ENCODE assay signal across 22 cellular contexts in the genomic region with DNA sequence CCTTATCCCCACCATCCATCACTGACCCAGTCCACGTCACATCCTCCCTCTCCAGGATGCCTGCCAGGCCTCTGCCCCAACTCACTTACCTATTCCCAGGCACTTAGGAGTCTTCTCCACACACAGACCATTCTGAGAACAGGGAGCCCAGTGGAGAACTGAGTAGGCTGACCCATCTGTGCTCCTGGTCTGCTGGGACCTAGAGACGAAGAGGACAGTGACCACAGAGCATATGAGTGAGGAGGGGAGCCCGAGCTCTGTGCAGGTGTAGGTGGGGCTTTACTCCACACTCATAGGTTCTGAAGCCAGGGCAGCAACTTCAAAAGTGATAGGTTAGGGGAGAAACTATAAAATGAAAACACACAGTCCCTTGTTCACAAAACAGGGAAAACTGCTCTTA.
A peak's percentile ranks its signal among the peaks of the same experiment; 100 is the strongest.
DNase-seq lines count a peak whose midpoint lies in the region; ATAC-seq and TF ChIP-seq lines count a peak whose summit lies in the region.
"Had no signal": no experiment of that assay in that cellular context is flagged by ENCODE, and none has a peak within 500 bp of the region (broad histone marks: within the 10 kb centered on the region; RNA-seq: fewer than 3 reads in every experiment).

No MANE protein-coding gene starts in this region.

- WGBS in IMR-90 (ENCODE audit: extremely low coverage in 2 of 2, insufficient read length in 1 of 2), 2 experiments, result no CpG with 5 or more reads among the region's 3 CpGs
- WGBS in neuronal stem cell (ENCODE audit: extremely low coverage in 2 of 2, insufficient read length in 2 of 2, insufficient replicate concordance in 1 of 2), 2 donors, result no CpG with 5 or more reads among the region's 3 CpGs

- H3K56ac ChIP-seq in IMR-90 (ENCODE audit: extremely low read depth, insufficient read depth, low read length), result no peak overlapping the region

- no peak for ATAC-seq in IMR-90 (ENCODE audit: low read depth)
- ATAC-seq in upper lobe of right lung, result peak; percentile 17
- no peak for ATAC-seq in GM19035 (IDR thresholded peaks at IDR 0.05; ENCODE audit: unreplicated experiment)
- ATAC-seq: K562, Panc1 had no signal

- no peak for TF ChIP-seq POLR2A in IMR-90 (IDR thresholded peaks at IDR 0.05; ENCODE audit: low read depth, low read length)

- POLR2A ChIA-PET in IMR-90 (lab: Charles Lee; ENCODE audit: unreplicated experiment), result no interaction called here

- H3K79me1 ChIP-seq in IMR-90 (ENCODE audit: low read depth in 1 of 2, low read length in 2 of 2) (no peaks in the 10 kb centered on the region), neuronal stem cell (ENCODE audit: low read depth, low read length) (no peaks in the 10 kb centered on the region)

- H3K27me3 ChIP-seq in IMR-90 (ENCODE audit: control insufficient read depth, insufficient read depth, low read length) (no peaks in the 10 kb centered on the region), OCI-LY3 (ENCODE audit: low read depth, low read length) (peaks cover 6% of the 10 kb centered on the region; the same call in 1 of the 2 replicates), upper lobe of right lung (no peaks in the 10 kb centered on the region), neuronal stem cell (ENCODE audit: control insufficient read depth in 3 of 3, insufficient read depth in 3 of 3, low read depth in 1 of 3, low read length in 3 of 3) (peaks cover 0 to 4% (median 0%) of the 10 kb centered on the region in 3 experiments)

- no peak overlapping the region for H2BK12ac ChIP-seq in neuronal stem cell (ENCODE audit: low read length)

- DNase-seq in IMR-90 (no peak), mesenteric fat pad (ENCODE audit: low spot score) (peak; percentile 37), upper lobe of right lung (no peak), SIG-M5 (lab: John Stamatoyannopoulos, UW) (no peak), neuronal stem cell (ENCODE audit: low spot score) (no peak)
- DNase-seq: CD4-positive, alpha-beta T cell; COR-L47; DMS79; HFFc6; MM.1S; NCI-H1092; NCI-H1436; NCI-H1930; NCI-H226; NCI-H510A treated with DMSO at 0.1 percent for 48 hours; NCI-H748 treated with DMSO at 0.1 percent for 48 hours; NK-92 treated with Interleukin-12 subunit alpha and Interleukin-12 subunit beta, amount 100 ng/mL, for 24 hours had no signal

- no peaks in the 10 kb centered on the region for H3K36me3 ChIP-seq in IMR-90 (ENCODE audit: control insufficient read depth, insufficient read depth, low read length)
- no peaks in the 10 kb centered on the region for H3K36me3 ChIP-seq in OCI-LY3 (replicated peaks; ENCODE audit: low read depth, low read length)
- H3K36me3 ChIP-seq in upper lobe of right lung, result no peaks in the 10 kb centered on the region
- H3K36me3 ChIP-seq in neuronal stem cell (replicated peaks in 1 of 2; ENCODE audit: control insufficient read depth in 2 of 2, insufficient read depth in 2 of 2, low read length in 2 of 2), result no peaks in the 10 kb centered on the region
- H3K36me3 ChIP-seq: SJSA1 had no signal

- in situ Hi-C loops in IMR-90 (cut with MboI; ENCODE audit: low sequenced_read_pairs), result no loop called here

- H3K9me3 ChIP-seq in IMR-90 (ENCODE audit: control insufficient read depth, insufficient read depth, low read length) (0 out of 2 replicates have a peak, but pooled peaks cover 2% of the 10 kb centered on the region), OCI-LY3 (ENCODE audit: insufficient read depth, low read length) (no peaks in the 10 kb centered on the region), upper lobe of right lung (no peaks in the 10 kb centered on the region), neuronal stem cell (replicated peaks in 1 of 2; ENCODE audit: control insufficient read depth in 2 of 2, insufficient read depth in 1 of 2, low read depth in 1 of 2, low read length in 2 of 2) (peaks cover 0 to 2% of the 10 kb centered on the region in 2 donors)
- H3K9me3 ChIP-seq: SJSA1 had no signal

- H2BK5ac ChIP-seq in IMR-90 (ENCODE audit: low read depth, low read length, poor library complexity, severe bottlenecking) (no peak overlapping the region), neuronal stem cell (ENCODE audit: low read length) (no peak overlapping the region)

- H4K5ac ChIP-seq in IMR-90 (ENCODE audit: low read depth, low read length), result no peak overlapping the region

- H4K20me1 ChIP-seq in IMR-90 (ENCODE audit: insufficient read depth, low read length) (no peaks in the 10 kb centered on the region), OCI-LY3 (ENCODE audit: insufficient read depth, low read length) (no peaks in the 10 kb centered on the region)

- H3K23ac ChIP-seq in IMR-90 (ENCODE audit: low read depth, low read length) (no peak overlapping the region), neuronal stem cell (ENCODE audit: low read depth, low read length, poor library complexity) (no peak overlapping the region)

- H3K4me1 ChIP-seq in IMR-90 (ENCODE audit: control insufficient read depth, insufficient read depth, low read length), result no peaks in the 10 kb centered on the region
- H3K4me1 ChIP-seq in OCI-LY3 (ENCODE audit: low read length), result peaks cover 16% of the 10 kb centered on the region
- H3K4me1 ChIP-seq in upper lobe of right lung, result no peaks in the 10 kb centered on the region
- H3K4me1 ChIP-seq in neuronal stem cell (ENCODE audit: control insufficient read depth in 2 of 2, insufficient read depth in 1 of 2, low read depth in 1 of 2, low read length in 2 of 2), result no peaks in the 10 kb centered on the region
- H3K4me1 ChIP-seq: SJSA1 had no signal

- dilution Hi-C loops in IMR-90 (cut with HindIII; ENCODE audit: low sequenced_read_pairs, unreplicated experiment), result no loop called here

- no TSS peak for BruUV-seq in IMR-90 (replicated peaks; lab: Mats Ljungman, UMichigan)

- H2BK120ac ChIP-seq in IMR-90 (ENCODE audit: low read depth, low read length) (no peak overlapping the region), neuronal stem cell (ENCODE audit: low read depth, low read length) (no peak overlapping the region)

- H3K4ac ChIP-seq in IMR-90 (ENCODE audit: low read depth, low read length) (no peak overlapping the region), neuronal stem cell (ENCODE audit: low read length) (no peak overlapping the region)

- H3K27ac ChIP-seq in IMR-90 (ENCODE audit: insufficient read depth, low read length) (no peak overlapping the region), OCI-LY3 (ENCODE audit: low read length) (no peak overlapping the region), upper lobe of right lung (no peak overlapping the region), neuronal stem cell (replicated peaks; ENCODE audit: low read length) (no peak overlapping the region)
- H3K27ac ChIP-seq: SJSA1 had no signal

- no peak overlapping the region for H2BK20ac ChIP-seq in IMR-90 (ENCODE audit: low read depth, low read length)

- no peak for TF ChIP-seq CTCF in IMR-90 (conservative IDR thresholded peaks at IDR 0.05; ENCODE audit: low read depth, low read length)
- TF ChIP-seq CTCF in OCI-LY3 (IDR thresholded peaks at IDR 0.05; ENCODE audit: low read depth, low read length), result no peak
- TF ChIP-seq CTCF in upper lobe of right lung (IDR thresholded peaks at IDR 0.05), result no peak

- H2AK9ac ChIP-seq in IMR-90 (replicated peaks; ENCODE audit: low read depth, low read length, poor library complexity), result peak overlapping the region; percentile 70

- TF ChIP-seq RAD21 in IMR-90 (IDR thresholded peaks at IDR 0.05; ENCODE audit: low read length), result no peak

- H3K4me2 ChIP-seq in IMR-90 (ENCODE audit: low read depth, low read length) (no peak overlapping the region), OCI-LY3 (ENCODE audit: low read length) (peak overlapping the region; percentile 63), neuronal stem cell (ENCODE audit: insufficient read depth, low read length, poor library complexity, severe bottlenecking) (no peak overlapping the region)

- H3K9ac ChIP-seq in IMR-90 (ENCODE audit: low read depth, low read length) (no peak overlapping the region), OCI-LY3 (ENCODE audit: low read length) (no peak overlapping the region), neuronal stem cell (ENCODE audit: low read depth, low read length, poor library complexity) (no peak overlapping the region)

- no peaks in the 10 kb centered on the region for H3K79me2 ChIP-seq in OCI-LY3 (ENCODE audit: low read length)

- H4K8ac ChIP-seq in IMR-90 (ENCODE audit: low read depth in 2 of 2, low read length in 2 of 2), result no peak overlapping the region
- H4K8ac ChIP-seq in neuronal stem cell (ENCODE audit: low read depth, low read length), result no peak overlapping the region

- no peak overlapping the region for H3K18ac ChIP-seq in IMR-90 (ENCODE audit: low read depth, low read length)
- no peak overlapping the region for H3K18ac ChIP-seq in neuronal stem cell (ENCODE audit: low read length)

- H3K14ac ChIP-seq in IMR-90 (replicated peaks; ENCODE audit: low read depth, low read length) (no peak overlapping the region), neuronal stem cell (ENCODE audit: low read length) (no peak overlapping the region)

- H2AK5ac ChIP-seq in IMR-90 (ENCODE audit: low read depth, low read length) (no peak overlapping the region), neuronal stem cell (ENCODE audit: low read depth, low read length) (no peak overlapping the region)

- H3K4me3 ChIP-seq in IMR-90 (ENCODE audit: insufficient read depth, low read depth, low read length), result no peak overlapping the region
- no peak overlapping the region for H3K4me3 ChIP-seq in OCI-LY3 (ENCODE audit: low read length)
- no peak overlapping the region for H3K4me3 ChIP-seq in upper lobe of right lung
- H3K4me3 ChIP-seq in neuronal stem cell (ENCODE audit: low read length in 2 of 2), result no peak overlapping the region
- H3K4me3 ChIP-seq: K562, SJSA1 had no signal

- H2AFZ ChIP-seq in IMR-90 (replicated peaks; ENCODE audit: low read length, poor library complexity) (no peak overlapping the region), OCI-LY3 (ENCODE audit: low read depth, low read length) (no peak overlapping the region), neuronal stem cell (ENCODE audit: low read length) (no peak overlapping the region)

- no peak overlapping the region for H2BK15ac ChIP-seq in IMR-90 (ENCODE audit: low read depth, low read length)
- no peak overlapping the region for H2BK15ac ChIP-seq in neuronal stem cell (ENCODE audit: low read length)

- H3K9me1 ChIP-seq in IMR-90 (ENCODE audit: insufficient read depth, low read length), result no peaks in the 10 kb centered on the region

- intact Hi-C loops in IMR-90 (cut with micrococcal nuclease) (no loop called here), upper lobe of right lung (cut with DNase I) (no loop called here)

- CTCF ChIA-PET in IMR-90 (lab: Yijun Ruan, JAX), result no interaction called here

- H4K91ac ChIP-seq in IMR-90 (ENCODE audit: insufficient read depth, low read depth, low read length), result no peak overlapping the region
- H4K91ac ChIP-seq in neuronal stem cell (ENCODE audit: low read depth, low read length, poor library complexity), result no peak overlapping the region

TF ChIP-seq in IMR-90, 13 proteins besides CTCF, POLR2A, EP300 and RAD21:
- no peak for TF ChIP-seq SMC3 (IDR thresholded peaks at IDR 0.05; ENCODE audit: low read depth, low read length)
- no peak for TF ChIP-seq MXI1 (IDR thresholded peaks at IDR 0.05; ENCODE audit: borderline replicate concordance, low read depth, low read length)
- no peak for TF ChIP-seq RFX5 (IDR thresholded peaks at IDR 0.05; ENCODE audit: low read depth, low read length)
- TF ChIP-seq RCOR1 (IDR thresholded peaks at IDR 0.05; ENCODE audit: insufficient replicate concordance, low read length), result no peak
- TF ChIP-seq BHLHE40 (IDR thresholded peaks at IDR 0.05; ENCODE audit: low read depth, low read length), result no peak
